Comparison of ENCODE assay signal across 12 cellular contexts in genomic region chr1:246773213-246773641, GRCh38.
DNase-seq lines count a peak whose midpoint lies in the region; ATAC-seq lines count a peak whose summit lies in the region.
"Had no signal": no experiment of that assay in that cellular context is flagged by ENCODE, and none has a peak within 500 bp of the region (broad histone marks: within the 10 kb centered on the region; RNA-seq: fewer than 3 reads in every experiment).

No MANE protein-coding gene starts in this region.

- DNase-seq in RPMI8226: peak; percentile 13
- DNase-seq in central memory CD4-positive, alpha-beta T cell: no peak
- no peak for DNase-seq in HuH-7 (ENCODE audit: low spot score)
- no peak for DNase-seq in DMS53 treated with DMSO at 0.1 percent for 48 hours (lab: John Stamatoyannopoulos, UW; ENCODE audit: unreplicated experiment)
- DNase-seq in activated T-cell treated with anti-CD3 and anti-CD28 coated beads, Interleukin-2, amount 50 U/mL, for 1 hour: no peak
- DNase-seq: colonic mucosa; naive thymus-derived CD4-positive, alpha-beta T cell; substantia nigra had no signal

- ATAC-seq in GM18502 (IDR thresholded peaks at IDR 0.05; ENCODE audit: poor library complexity, unreplicated experiment) (peak; percentile 95), GM21360 (IDR thresholded peaks at IDR 0.05; ENCODE audit: unreplicated experiment) (peak; percentile 88), HG03064 (IDR thresholded peaks at IDR 0.05; ENCODE audit: low read depth, unreplicated experiment) (peak; percentile 94)
- ATAC-seq: naive thymus-derived CD4-positive, alpha-beta T cell; SK-N-SH treated with all-trans-retinoic acid at 6 μM for 48 hours had no signal
